Comparison of ENCODE assay signal across 23 cellular contexts in genomic region chr21:45834821-45835293, GRCh38.
DNase-seq lines count a peak whose midpoint lies in the region; ATAC-seq, FAIRE-seq and TF ChIP-seq lines count a peak whose summit lies in the region.
"Had no signal": no experiment of that assay in that cellular context is flagged by ENCODE, and none has a peak within 500 bp of the region (broad histone marks: within the 10 kb centered on the region; RNA-seq: fewer than 3 reads in every experiment).

No MANE protein-coding gene starts in this region.

- no peak overlapping the region for H3K9ac ChIP-seq in neural progenitor cell

- POLR2A ChIA-PET in WTC11 (lab: Charles Lee): no interaction called here

- CTCF ChIA-PET in WTC11 (lab: Charles Lee): interaction anchor here (1.1 kb wide), 1 partner anchor 46 kb away, joined by 3 read pairs; no protein-coding TSS in a partner anchor

- no peaks in the 10 kb centered on the region for H3K4me1 ChIP-seq in neural progenitor cell
- H3K4me1 ChIP-seq in right lobe of liver: no peaks in the 10 kb centered on the region

- H3K27ac Mint-ChIP-seq in WTC11 (no peak overlapping the region), neural progenitor cell (peak overlapping the region; percentile 79)
- H3K27ac Mint-ChIP-seq: CD8-positive, alpha-beta memory T cell; HFFc6 had no signal

- H3K4me3 ChIP-seq in neural progenitor cell: no peak overlapping the region
- H3K4me3 ChIP-seq in right lobe of liver: no peak overlapping the region
- H3K4me3 ChIP-seq: PC-9 had no signal

- H3K4me3 Mint-ChIP-seq in WTC11 (no peak overlapping the region), neural progenitor cell (no peak overlapping the region)
- H3K4me3 Mint-ChIP-seq: CD8-positive, alpha-beta memory T cell; HFFc6 had no signal

- no peaks in the 10 kb centered on the region for H3K36me3 ChIP-seq in neural progenitor cell
- H3K36me3 ChIP-seq in right lobe of liver: no peaks in the 10 kb centered on the region

- H3K9me3 Mint-ChIP-seq in WTC11: peaks cover 17% of the 10 kb centered on the region
- H3K9me3 Mint-ChIP-seq in neural progenitor cell: peaks cover 3% of the 10 kb centered on the region
- H3K9me3 Mint-ChIP-seq: CD8-positive, alpha-beta memory T cell; HFFc6 had no signal

- no peaks in the 10 kb centered on the region for H3K9me3 ChIP-seq in neural progenitor cell (ENCODE audit: low read depth)
- H3K9me3 ChIP-seq in right lobe of liver: no peaks in the 10 kb centered on the region

- H3K27me3 ChIP-seq in neural progenitor cell (no peaks in the 10 kb centered on the region), right lobe of liver (no peaks in the 10 kb centered on the region)

- peak; percentile 42 for DNase-seq in activated CD8-positive, alpha-beta memory T cell treated with anti-CD3 and anti-CD28 coated beads, Interleukin-2, amount 50 U/mL, for 48 hours
- no peak for DNase-seq in activated CD8-positive, alpha-beta memory T cell treated with anti-CD3 and anti-CD28 coated beads for 24 hours
- DNase-seq in WTC11 (ENCODE audit: low spot score) (no peak), neural progenitor cell (ENCODE audit: low spot score) (no peak), right lobe of liver (no peak), KG1 (lab: John Stamatoyannopoulos, UW) (no peak), GM12891 (ENCODE audit: insufficient read length, low spot score) (no peak)
- DNase-seq: 8988T; Calu3; CD8-positive, alpha-beta memory T cell; DMS153; GOT3; HFFc6; MM.1S; NCI-H1048; NCI-H1436; NCI-H1930; NCI-H748 treated with DMSO at 0.1 percent for 48 hours; PC-9; RPMI8226; SHP77 had no signal

- no peak for TF ChIP-seq POLR2A in right lobe of liver (IDR thresholded peaks at IDR 0.05)
- no peak for TF ChIP-seq POLR2A in GM12891 (IDR thresholded peaks at IDR 0.05; ENCODE audit: low read depth, low read length)

- ATAC-seq in WTC11: peak; percentile 75
- ATAC-seq in right lobe of liver: no peak

- TF ChIP-seq CTCF in WTC11 (IDR thresholded peaks at IDR 0.05) (no peak), neural progenitor cell (IDR thresholded peaks at IDR 0.05) (no peak), right lobe of liver (IDR thresholded peaks at IDR 0.05) (no peak)

- no peak for FAIRE-seq in GM12891 (lab: Jason Lieb, UNC)
- FAIRE-seq: GM12892 had no signal

- intact Hi-C loops in right lobe of liver (cut with DNase I): no loop called here

- H3K36me3 Mint-ChIP-seq in WTC11 (peaks cover 5% of the 10 kb centered on the region), neural progenitor cell (no peaks in the 10 kb centered on the region)
- H3K36me3 Mint-ChIP-seq: CD8-positive, alpha-beta memory T cell had no signal

- no peaks in the 10 kb centered on the region for H3F3A ChIP-seq in neural progenitor cell (ENCODE audit: low read depth)

- no CpG with 5 or more reads among the region's 24 CpGs for WGBS in right lobe of liver (ENCODE audit: insufficient coverage, low coverage, low lambda C conversion rate, missing lambda C conversion rate)

- H4K20me1 ChIP-seq in neural progenitor cell (ENCODE audit: low read depth): no peaks in the 10 kb centered on the region

- H3K27ac ChIP-seq in neural progenitor cell (no peak overlapping the region), right lobe of liver (no peak overlapping the region)
- H3K27ac ChIP-seq: C4-2B, PC-9 had no signal

- H3K4me1 Mint-ChIP-seq in WTC11 (peaks cover 32% of the 10 kb centered on the region), neural progenitor cell (peaks cover 51% of the 10 kb centered on the region)
- H3K4me1 Mint-ChIP-seq: CD8-positive, alpha-beta memory T cell had no signal

- H3K27me3 Mint-ChIP-seq in WTC11 (ENCODE audit: low read depth): no peaks in the 10 kb centered on the region
- H3K27me3 Mint-ChIP-seq in neural progenitor cell (ENCODE audit: insufficient read depth, low read depth): peaks cover 9% of the 10 kb centered on the region

- H3K4me2 ChIP-seq in neural progenitor cell: no peak overlapping the region
- H3K4me2 ChIP-seq: PC-9 had no signal

- H2AFZ ChIP-seq in neural progenitor cell (replicated peaks): no peak overlapping the region
- H2AFZ ChIP-seq: PC-9 had no signal

- H3K79me2 ChIP-seq in neural progenitor cell (ENCODE audit: low read depth): no peaks in the 10 kb centered on the region

TF ChIP-seq in WTC11, 78 proteins besides CTCF, POLR2A, EP300 and RAD21:
- TF ChIP-seq NFATC4 (CRISPR knock-in tag; IDR thresholded peaks at IDR 0.05) (no peak), NR3C1 (CRISPR knock-in tag; conservative IDR thresholded peaks at IDR 0.05; ENCODE audit: low read depth) (no peak)

TF ChIP-seq in GM12891, 5 proteins besides CTCF, POLR2A, EP300 and RAD21:
- TF ChIP-seq TAF1 (IDR thresholded peaks at IDR 0.05; ENCODE audit: low read depth, low read length) (no peak), POLR2AphosphoS5 (IDR thresholded peaks at IDR 0.05; ENCODE audit: low read depth, low read length) (no peak), PAX5 (IDR thresholded peaks at IDR 0.05; ENCODE audit: insufficient read depth, low read length, severe bottlenecking) (no peak), SPI1 (IDR thresholded peaks at IDR 0.05; ENCODE audit: low read depth, low read length) (no peak), POU2F2 (IDR thresholded peaks at IDR 0.05; ENCODE audit: low read depth, low read length) (no peak)
